1 cellular context compared by ENCODE assay signal in the genomic region with DNA sequence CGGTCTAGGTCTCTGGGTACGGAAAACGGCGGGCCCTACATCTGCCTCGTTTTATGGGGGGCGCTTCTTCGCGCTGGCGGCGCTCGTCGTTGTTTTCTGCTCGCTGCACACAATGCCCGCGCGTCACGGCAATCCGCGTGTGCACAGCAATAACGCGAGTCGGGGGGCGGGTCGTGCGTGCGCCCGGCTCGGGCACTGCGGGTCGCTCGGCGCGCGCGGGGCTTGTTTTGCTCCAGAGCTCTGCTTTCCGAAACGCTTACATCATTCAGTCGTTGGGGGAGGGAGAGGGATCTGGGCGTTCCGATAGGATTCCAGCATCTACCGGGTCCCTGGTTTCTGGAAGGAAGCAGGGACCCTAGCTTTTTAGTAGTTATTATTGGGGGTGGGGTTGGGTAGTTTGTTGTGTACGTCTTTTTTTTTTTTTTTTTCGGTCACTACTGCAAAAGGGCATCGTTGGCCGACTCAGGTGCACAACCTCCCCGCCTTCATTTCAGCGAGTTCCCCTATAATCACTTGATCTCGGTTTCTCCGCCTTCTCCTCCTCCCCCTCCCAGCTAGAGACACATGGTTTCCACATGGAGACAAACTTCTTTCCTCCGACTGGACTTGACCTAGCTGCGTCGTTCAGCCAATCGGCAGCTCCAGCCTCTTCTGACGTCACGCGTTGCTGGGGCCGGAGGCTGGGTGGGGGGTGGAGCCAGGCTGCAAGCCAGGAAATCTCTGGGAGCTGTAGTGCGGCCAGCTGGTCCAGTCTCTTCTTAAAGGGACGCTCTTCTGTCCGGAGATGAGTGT.
TF ChIP-seq lines count a peak whose summit lies in the region.

No MANE protein-coding gene starts in this region.

TF ChIP-seq in HepG2, 621 proteins besides CTCF, POLR2A, EP300 and RAD21 (continued from another document and continues in another):
- TF ChIP-seq, protein P1, sequence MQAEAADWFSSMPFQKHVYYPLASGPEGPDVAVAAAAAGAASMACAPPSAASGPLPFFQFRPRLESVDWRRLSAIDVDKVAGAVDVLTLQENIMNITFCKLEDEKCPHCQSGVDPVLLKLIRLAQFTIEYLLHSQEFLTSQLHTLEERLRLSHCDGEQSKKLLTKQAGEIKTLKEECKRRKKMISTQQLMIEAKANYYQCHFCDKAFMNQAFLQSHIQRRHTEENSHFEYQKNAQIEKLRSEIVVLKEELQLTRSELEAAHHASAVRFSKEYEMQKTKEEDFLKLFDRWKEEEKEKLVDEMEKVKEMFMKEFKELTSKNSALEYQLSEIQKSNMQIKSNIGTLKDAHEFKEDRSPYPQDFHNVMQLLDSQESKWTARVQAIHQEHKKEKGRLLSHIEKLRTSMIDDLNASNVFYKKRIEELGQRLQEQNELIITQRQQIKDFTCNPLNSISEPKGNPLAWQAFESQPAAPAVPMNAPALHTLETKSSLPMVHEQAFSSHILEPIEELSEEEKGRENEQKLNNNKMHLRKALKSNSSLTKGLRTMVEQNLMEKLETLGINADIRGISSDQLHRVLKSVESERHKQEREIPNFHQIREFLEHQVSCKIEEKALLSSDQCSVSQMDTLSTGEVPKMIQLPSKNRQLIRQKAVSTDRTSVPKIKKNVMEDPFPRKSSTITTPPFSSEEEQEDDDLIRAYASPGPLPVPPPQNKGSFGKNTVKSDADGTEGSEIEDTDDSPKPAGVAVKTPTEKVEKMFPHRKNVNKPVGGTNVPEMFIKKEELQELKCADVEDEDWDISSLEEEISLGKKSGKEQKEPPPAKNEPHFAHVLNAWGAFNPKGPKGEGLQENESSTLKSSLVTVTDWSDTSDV (CRISPR knock-in tag; IDR thresholded peaks at IDR 0.05): no peak; the same call in 1 of the 2 replicates
- TF ChIP-seq KAT8 (CRISPR knock-in tag; IDR thresholded peaks at IDR 0.05) (no peak; the same call in 1 of the 2 replicates), YEATS2 (CRISPR knock-in tag; IDR thresholded peaks at IDR 0.05; ENCODE audit: borderline replicate concordance) (no peak), KLF11 (CRISPR knock-in tag; IDR thresholded peaks at IDR 0.05) (no peak; the same call in 1 of the 2 replicates), SRSF1 (optimal IDR thresholded peaks at IDR 0.05; ENCODE audit: low read depth, low read length) (peak; percentile 5), ATM (IDR thresholded peaks at IDR 0.05; ENCODE audit: borderline replicate concordance) (no peak), ZBTB7B (CRISPR knock-in tag; IDR thresholded peaks at IDR 0.05) (no peak; the same call in 1 of the 2 replicates), EEA1 (CRISPR knock-in tag; IDR thresholded peaks at IDR 0.05; ENCODE audit: borderline replicate concordance) (peak; percentile 33; the same call in 1 of the 2 replicates), PLRG1 (conservative IDR thresholded peaks at IDR 0.05) (no peak), GABPA (IDR thresholded peaks at IDR 0.05; ENCODE audit: low read depth, low read length) (no peak), GABPA (CRISPR knock-in tag; IDR thresholded peaks at IDR 0.05; ENCODE audit: low read depth) (no peak), ZNF33A (CRISPR knock-in tag; IDR thresholded peaks at IDR 0.05; ENCODE audit: borderline replicate concordance) (no peak), HMG20B (CRISPR knock-in tag; conservative IDR thresholded peaks at IDR 0.05) (no peak), MAFG (CRISPR knock-in tag; IDR thresholded peaks at IDR 0.05) (no peak), IRF2 (CRISPR knock-in tag; IDR thresholded peaks at IDR 0.05) (no peak), ZNF83 (CRISPR knock-in tag; IDR thresholded peaks at IDR 0.05; ENCODE audit: borderline replicate concordance) (no peak), ATRX (CRISPR knock-in tag; IDR thresholded peaks at IDR 0.05; ENCODE audit: borderline replicate concordance) (no peak), SIX4 (CRISPR knock-in tag; IDR thresholded peaks at IDR 0.05) (no peak), HOXA7 (CRISPR knock-in tag; IDR thresholded peaks at IDR 0.05) (no peak), KDM4B (CRISPR knock-in tag; IDR thresholded peaks at IDR 0.05) (no peak; the same call in 1 of the 2 replicates), SP1 (IDR thresholded peaks at IDR 0.05) (no peak), SP1 (CRISPR knock-in tag; IDR thresholded peaks at IDR 0.05) (peak; percentile 66), SIX1 (CRISPR knock-in tag; IDR thresholded peaks at IDR 0.05; ENCODE audit: borderline replicate concordance) (0 out of 2 replicates have a peak, but pooled peaks have one; percentile 19), MEIS1 (CRISPR knock-in tag; IDR thresholded peaks at IDR 0.05; ENCODE audit: borderline replicate concordance) (0 out of 2 replicates have a peak, but pooled peaks have one; percentile 53), ZNF256 (CRISPR knock-in tag; conservative IDR thresholded peaks at IDR 0.05) (no peak), YY1 (IDR thresholded peaks at IDR 0.05; ENCODE audit: insufficient read depth, insufficient replicate concordance, low read depth, low read length) (peak; percentile 28)
- TF ChIP-seq, protein P2, sequence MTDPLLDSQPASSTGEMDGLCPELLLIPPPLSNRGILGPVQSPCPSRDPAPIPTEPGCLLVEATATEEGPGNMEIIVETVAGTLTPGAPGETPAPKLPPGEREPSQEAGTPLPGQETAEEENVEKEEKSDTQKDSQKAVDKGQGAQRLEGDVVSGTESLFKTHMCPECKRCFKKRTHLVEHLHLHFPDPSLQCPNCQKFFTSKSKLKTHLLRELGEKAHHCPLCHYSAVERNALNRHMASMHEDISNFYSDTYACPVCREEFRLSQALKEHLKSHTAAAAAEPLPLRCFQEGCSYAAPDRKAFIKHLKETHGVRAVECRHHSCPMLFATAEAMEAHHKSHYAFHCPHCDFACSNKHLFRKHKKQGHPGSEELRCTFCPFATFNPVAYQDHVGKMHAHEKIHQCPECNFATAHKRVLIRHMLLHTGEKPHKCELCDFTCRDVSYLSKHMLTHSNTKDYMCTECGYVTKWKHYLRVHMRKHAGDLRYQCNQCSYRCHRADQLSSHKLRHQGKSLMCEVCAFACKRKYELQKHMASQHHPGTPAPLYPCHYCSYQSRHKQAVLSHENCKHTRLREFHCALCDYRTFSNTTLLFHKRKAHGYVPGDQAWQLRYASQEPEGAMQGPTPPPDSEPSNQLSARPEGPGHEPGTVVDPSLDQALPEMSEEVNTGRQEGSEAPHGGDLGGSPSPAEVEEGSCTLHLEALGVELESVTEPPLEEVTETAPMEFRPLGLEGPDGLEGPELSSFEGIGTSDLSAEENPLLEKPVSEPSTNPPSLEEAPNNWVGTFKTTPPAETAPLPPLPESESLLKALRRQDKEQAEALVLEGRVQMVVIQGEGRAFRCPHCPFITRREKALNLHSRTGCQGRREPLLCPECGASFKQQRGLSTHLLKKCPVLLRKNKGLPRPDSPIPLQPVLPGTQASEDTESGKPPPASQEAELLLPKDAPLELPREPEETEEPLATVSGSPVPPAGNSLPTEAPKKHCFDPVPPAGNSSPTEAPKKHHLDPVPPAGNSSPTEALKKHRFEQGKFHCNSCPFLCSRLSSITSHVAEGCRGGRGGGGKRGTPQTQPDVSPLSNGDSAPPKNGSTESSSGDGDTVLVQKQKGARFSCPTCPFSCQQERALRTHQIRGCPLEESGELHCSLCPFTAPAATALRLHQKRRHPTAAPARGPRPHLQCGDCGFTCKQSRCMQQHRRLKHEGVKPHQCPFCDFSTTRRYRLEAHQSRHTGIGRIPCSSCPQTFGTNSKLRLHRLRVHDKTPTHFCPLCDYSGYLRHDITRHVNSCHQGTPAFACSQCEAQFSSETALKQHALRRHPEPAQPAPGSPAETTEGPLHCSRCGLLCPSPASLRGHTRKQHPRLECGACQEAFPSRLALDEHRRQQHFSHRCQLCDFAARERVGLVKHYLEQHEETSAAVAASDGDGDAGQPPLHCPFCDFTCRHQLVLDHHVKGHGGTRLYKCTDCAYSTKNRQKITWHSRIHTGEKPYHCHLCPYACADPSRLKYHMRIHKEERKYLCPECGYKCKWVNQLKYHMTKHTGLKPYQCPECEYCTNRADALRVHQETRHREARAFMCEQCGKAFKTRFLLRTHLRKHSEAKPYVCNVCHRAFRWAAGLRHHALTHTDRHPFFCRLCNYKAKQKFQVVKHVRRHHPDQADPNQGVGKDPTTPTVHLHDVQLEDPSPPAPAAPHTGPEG (CRISPR knock-in tag; IDR thresholded peaks at IDR 0.05): no peak
- TF ChIP-seq, protein P3, sequence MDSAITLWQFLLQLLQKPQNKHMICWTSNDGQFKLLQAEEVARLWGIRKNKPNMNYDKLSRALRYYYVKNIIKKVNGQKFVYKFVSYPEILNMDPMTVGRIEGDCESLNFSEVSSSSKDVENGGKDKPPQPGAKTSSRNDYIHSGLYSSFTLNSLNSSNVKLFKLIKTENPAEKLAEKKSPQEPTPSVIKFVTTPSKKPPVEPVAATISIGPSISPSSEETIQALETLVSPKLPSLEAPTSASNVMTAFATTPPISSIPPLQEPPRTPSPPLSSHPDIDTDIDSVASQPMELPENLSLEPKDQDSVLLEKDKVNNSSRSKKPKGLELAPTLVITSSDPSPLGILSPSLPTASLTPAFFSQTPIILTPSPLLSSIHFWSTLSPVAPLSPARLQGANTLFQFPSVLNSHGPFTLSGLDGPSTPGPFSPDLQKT (CRISPR knock-in tag; IDR thresholded peaks at IDR 0.05; ENCODE audit: borderline replicate concordance): no peak
- TF ChIP-seq, protein P4, sequence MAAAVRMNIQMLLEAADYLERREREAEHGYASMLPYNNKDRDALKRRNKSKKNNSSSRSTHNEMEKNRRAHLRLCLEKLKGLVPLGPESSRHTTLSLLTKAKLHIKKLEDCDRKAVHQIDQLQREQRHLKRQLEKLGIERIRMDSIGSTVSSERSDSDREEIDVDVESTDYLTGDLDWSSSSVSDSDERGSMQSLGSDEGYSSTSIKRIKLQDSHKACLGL (CRISPR knock-in tag; IDR thresholded peaks at IDR 0.05): peak; percentile 81; the same call in 1 of the 2 replicates
- TF ChIP-seq, protein P5, sequence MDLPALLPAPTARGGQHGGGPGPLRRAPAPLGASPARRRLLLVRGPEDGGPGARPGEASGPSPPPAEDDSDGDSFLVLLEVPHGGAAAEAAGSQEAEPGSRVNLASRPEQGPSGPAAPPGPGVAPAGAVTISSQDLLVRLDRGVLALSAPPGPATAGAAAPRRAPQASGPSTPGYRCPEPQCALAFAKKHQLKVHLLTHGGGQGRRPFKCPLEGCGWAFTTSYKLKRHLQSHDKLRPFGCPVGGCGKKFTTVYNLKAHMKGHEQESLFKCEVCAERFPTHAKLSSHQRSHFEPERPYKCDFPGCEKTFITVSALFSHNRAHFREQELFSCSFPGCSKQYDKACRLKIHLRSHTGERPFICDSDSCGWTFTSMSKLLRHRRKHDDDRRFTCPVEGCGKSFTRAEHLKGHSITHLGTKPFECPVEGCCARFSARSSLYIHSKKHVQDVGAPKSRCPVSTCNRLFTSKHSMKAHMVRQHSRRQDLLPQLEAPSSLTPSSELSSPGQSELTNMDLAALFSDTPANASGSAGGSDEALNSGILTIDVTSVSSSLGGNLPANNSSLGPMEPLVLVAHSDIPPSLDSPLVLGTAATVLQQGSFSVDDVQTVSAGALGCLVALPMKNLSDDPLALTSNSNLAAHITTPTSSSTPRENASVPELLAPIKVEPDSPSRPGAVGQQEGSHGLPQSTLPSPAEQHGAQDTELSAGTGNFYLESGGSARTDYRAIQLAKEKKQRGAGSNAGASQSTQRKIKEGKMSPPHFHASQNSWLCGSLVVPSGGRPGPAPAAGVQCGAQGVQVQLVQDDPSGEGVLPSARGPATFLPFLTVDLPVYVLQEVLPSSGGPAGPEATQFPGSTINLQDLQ (CRISPR knock-in tag; IDR thresholded peaks at IDR 0.05): no peak
- TF ChIP-seq, protein P6, sequence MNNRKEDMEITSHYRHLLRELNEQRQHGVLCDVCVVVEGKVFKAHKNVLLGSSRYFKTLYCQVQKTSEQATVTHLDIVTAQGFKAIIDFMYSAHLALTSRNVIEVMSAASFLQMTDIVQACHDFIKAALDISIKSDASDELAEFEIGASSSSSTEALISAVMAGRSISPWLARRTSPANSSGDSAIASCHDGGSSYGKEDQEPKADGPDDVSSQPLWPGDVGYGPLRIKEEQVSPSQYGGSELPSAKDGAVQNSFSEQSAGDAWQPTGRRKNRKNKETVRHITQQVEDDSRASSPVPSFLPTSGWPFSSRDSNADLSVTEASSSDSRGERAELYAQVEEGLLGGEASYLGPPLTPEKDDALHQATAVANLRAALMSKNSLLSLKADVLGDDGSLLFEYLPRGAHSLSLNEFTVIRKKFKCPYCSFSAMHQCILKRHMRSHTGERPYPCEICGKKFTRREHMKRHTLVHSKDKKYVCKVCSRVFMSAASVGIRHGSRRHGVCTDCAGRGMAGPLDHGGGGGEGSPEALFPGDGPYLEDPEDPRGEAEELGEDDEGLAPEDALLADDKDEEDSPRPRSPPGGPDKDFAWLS (CRISPR knock-in tag; IDR thresholded peaks at IDR 0.05; ENCODE audit: borderline replicate concordance): no peak
- TF ChIP-seq, protein P7, sequence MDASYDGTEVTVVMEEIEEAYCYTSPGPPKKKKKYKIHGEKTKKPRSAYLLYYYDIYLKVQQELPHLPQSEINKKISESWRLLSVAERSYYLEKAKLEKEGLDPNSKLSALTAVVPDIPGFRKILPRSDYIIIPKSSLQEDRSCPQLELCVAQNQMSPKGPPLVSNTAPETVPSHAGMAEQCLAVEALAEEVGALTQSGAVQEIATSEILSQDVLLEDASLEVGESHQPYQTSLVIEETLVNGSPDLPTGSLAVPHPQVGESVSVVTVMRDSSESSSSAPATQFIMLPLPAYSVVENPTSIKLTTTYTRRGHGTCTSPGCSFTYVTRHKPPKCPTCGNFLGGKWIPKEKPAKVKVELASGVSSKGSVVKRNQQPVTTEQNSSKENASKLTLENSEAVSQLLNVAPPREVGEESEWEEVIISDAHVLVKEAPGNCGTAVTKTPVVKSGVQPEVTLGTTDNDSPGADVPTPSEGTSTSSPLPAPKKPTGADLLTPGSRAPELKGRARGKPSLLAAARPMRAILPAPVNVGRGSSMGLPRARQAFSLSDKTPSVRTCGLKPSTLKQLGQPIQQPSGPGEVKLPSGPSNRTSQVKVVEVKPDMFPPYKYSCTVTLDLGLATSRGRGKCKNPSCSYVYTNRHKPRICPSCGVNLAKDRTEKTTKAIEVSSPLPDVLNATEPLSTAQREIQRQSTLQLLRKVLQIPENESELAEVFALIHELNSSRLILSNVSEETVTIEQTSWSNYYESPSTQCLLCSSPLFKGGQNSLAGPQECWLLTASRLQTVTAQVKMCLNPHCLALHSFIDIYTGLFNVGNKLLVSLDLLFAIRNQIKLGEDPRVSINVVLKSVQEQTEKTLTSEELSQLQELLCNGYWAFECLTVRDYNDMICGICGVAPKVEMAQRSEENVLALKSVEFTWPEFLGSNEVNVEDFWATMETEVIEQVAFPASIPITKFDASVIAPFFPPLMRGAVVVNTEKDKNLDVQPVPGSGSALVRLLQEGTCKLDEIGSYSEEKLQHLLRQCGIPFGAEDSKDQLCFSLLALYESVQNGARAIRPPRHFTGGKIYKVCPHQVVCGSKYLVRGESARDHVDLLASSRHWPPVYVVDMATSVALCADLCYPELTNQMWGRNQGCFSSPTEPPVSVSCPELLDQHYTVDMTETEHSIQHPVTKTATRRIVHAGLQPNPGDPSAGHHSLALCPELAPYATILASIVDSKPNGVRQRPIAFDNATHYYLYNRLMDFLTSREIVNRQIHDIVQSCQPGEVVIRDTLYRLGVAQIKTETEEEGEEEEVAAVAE (CRISPR knock-in tag; IDR thresholded peaks at IDR 0.05; ENCODE audit: borderline replicate concordance): 0 out of 2 replicates have a peak, but pooled peaks have one; percentile 19
- TF ChIP-seq, protein P8, sequence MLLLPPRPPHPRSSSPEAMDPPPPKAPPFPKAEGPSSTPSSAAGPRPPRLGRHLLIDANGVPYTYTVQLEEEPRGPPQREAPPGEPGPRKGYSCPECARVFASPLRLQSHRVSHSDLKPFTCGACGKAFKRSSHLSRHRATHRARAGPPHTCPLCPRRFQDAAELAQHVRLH (CRISPR knock-in tag; IDR thresholded peaks at IDR 0.05; ENCODE audit: borderline replicate concordance, low read depth): peak; percentile 19; the same call in 1 of the 2 replicates
